In the genomic region with DNA sequence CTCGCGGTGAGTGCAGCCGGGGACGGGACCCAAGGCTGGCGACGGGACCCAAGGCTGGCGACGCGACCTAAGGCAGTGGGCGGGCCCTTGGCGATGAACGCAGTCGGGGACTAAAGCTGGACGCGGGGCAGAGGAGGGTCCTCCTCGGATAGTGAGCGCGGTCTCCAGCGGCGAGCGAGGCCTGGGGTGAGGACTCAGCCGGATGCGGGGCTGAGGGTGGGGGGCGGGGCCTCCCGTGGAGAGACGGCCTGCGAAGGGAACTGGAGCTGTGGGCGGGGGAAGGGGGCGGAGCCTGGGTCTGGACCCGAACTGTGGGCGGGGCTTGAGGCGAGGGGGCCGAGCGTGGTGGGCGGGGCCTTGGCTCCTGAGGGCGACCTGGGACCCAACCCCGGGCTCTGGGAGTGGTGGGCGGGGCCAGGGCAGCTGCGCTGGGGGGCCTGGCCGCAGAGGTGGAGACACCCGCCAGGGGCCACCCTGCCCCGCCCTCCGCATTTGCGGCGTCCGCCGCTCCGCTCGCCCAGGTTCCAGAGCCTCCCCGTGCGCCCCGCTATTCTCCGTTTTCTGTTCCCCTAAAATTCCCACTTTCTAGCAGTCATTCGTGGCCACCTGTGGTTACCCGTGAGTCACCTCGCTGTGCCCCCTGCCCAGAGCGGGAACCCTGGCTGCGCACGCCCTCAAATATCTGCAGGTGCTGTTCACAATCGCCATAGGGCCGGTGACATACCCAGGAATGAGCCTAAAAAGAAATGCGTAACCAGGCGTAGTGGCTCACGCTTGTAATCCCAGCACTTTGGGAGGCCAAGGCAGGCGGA, we compare ENCODE assay signal across 1 cellular context.
A peak's percentile ranks its signal among the peaks of the same experiment; 100 is the strongest.
TF ChIP-seq lines count a peak whose summit lies in the region.

No MANE protein-coding gene starts in this region.

TF ChIP-seq in GM23338, 12 proteins besides CTCF, POLR2A, EP300 and RAD21:
- TF ChIP-seq STAT1 (IDR thresholded peaks at IDR 0.05; ENCODE audit: unreplicated experiment), result no peak
- TF ChIP-seq POLR2AphosphoS5 (IDR thresholded peaks at IDR 0.05; ENCODE audit: low read depth), result peak; percentile 56
